8 cellular contexts compared by ENCODE assay signal in genomic region chr22:46074771-46075551, GRCh38.
DNase-seq lines count a peak whose midpoint lies in the region; ATAC-seq and TF ChIP-seq lines count a peak whose summit lies in the region.

No MANE protein-coding gene starts in this region.

- no peaks in the 10 kb centered on the region for H3K27me3 ChIP-seq in colonic mucosa
- no peaks in the 10 kb centered on the region for H3K27me3 ChIP-seq in muscle layer of colon (ENCODE audit: control insufficient read depth in 1 of 2, insufficient read depth in 2 of 2, low read length in 2 of 2)

- intact Hi-C loops in colonic mucosa (cut with DNase I): no loop called here

- no peaks in the 10 kb centered on the region for H3K36me3 ChIP-seq in colonic mucosa
- H3K36me3 ChIP-seq in muscle layer of colon (ENCODE audit: insufficient read depth, low read length): peaks cover 15% of the 10 kb centered on the region

- peak overlapping the region; percentile 98 for H3K4me3 ChIP-seq in AG10803 (ENCODE audit: low read length)
- peak overlapping the region; percentile 95 for H3K4me3 ChIP-seq in LNCaP clone FGC (ENCODE audit: low read depth, low read length)
- H3K4me3 ChIP-seq in colonic mucosa: peak overlapping the region; percentile 80
- peak overlapping the region; percentile 86 to 98 for H3K4me3 ChIP-seq in muscle layer of colon (ENCODE audit: low read depth in 1 of 2, low read length in 2 of 2)

- H3K9me3 ChIP-seq in colonic mucosa: no peaks in the 10 kb centered on the region
- H3K9me3 ChIP-seq in muscle layer of colon (ENCODE audit: low read length): no peaks in the 10 kb centered on the region

- DNase-seq in AG10803 (ENCODE audit: low read depth) (no peak), LNCaP clone FGC (ENCODE audit: low read depth) (no peak), colonic mucosa (no peak), retina (no peak)
- DNase-seq in activated CD4-positive, alpha-beta T cell treated with anti-CD3 and anti-CD28 coated beads for 48 hours: no peak

- no peak for ATAC-seq in HG03135 (IDR thresholded peaks at IDR 0.05; ENCODE audit: unreplicated experiment)
- no peak for ATAC-seq in HG02642 (IDR thresholded peaks at IDR 0.05; ENCODE audit: poor library complexity, unreplicated experiment)

- H3K4me1 ChIP-seq in colonic mucosa (peaks cover 32% of the 10 kb centered on the region), muscle layer of colon (ENCODE audit: insufficient read depth, low read length) (peaks cover 42% of the 10 kb centered on the region)

- H3K27ac ChIP-seq in colonic mucosa (peak overlapping the region; percentile 99), muscle layer of colon (ENCODE audit: low read depth, low read length) (peak overlapping the region; percentile 94)

- peak overlapping the region; percentile 97 to 99 for H3K9ac ChIP-seq in colonic mucosa (ENCODE audit: low read depth in 2 of 2, low read length in 2 of 2)
- H3K9ac ChIP-seq in muscle layer of colon (ENCODE audit: low read length): peak overlapping the region; percentile 98

- no peak for TF ChIP-seq CTCF in AG10803 (conservative IDR thresholded peaks at IDR 0.05; ENCODE audit: low read length)
- no peak for TF ChIP-seq CTCF in LNCaP clone FGC (IDR thresholded peaks at IDR 0.05; ENCODE audit: control insufficient read depth, extremely low read depth, insufficient read depth)
- TF ChIP-seq CTCF in colonic mucosa (IDR thresholded peaks at IDR 0.05): no peak
